Comparison of ENCODE assay signal across 1 cellular context in the genomic region with DNA sequence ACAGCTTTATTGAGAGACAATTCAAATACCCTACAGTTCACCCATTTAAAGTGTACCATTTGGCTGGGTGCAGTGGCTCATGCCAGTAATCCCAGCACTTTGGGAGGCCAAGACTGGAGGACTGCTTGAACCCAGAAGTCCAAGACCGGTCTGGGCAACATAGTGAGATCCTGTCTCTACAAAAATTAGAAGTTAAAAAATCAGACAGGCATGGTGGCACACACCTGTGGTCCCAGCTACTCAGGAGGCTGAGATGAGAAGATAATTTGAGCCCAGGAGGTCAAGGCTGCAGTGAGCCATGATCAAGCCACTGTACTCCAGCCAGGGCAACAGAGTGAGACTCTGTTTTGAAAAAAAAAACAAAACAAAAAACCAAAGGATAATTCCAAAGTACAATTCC.
TF ChIP-seq lines count a peak whose summit lies in the region.

No MANE protein-coding gene starts in this region.

TF ChIP-seq in HepG2, 621 proteins besides CTCF, POLR2A, EP300 and RAD21 (continued from another document):
- TF ChIP-seq, protein P1, sequence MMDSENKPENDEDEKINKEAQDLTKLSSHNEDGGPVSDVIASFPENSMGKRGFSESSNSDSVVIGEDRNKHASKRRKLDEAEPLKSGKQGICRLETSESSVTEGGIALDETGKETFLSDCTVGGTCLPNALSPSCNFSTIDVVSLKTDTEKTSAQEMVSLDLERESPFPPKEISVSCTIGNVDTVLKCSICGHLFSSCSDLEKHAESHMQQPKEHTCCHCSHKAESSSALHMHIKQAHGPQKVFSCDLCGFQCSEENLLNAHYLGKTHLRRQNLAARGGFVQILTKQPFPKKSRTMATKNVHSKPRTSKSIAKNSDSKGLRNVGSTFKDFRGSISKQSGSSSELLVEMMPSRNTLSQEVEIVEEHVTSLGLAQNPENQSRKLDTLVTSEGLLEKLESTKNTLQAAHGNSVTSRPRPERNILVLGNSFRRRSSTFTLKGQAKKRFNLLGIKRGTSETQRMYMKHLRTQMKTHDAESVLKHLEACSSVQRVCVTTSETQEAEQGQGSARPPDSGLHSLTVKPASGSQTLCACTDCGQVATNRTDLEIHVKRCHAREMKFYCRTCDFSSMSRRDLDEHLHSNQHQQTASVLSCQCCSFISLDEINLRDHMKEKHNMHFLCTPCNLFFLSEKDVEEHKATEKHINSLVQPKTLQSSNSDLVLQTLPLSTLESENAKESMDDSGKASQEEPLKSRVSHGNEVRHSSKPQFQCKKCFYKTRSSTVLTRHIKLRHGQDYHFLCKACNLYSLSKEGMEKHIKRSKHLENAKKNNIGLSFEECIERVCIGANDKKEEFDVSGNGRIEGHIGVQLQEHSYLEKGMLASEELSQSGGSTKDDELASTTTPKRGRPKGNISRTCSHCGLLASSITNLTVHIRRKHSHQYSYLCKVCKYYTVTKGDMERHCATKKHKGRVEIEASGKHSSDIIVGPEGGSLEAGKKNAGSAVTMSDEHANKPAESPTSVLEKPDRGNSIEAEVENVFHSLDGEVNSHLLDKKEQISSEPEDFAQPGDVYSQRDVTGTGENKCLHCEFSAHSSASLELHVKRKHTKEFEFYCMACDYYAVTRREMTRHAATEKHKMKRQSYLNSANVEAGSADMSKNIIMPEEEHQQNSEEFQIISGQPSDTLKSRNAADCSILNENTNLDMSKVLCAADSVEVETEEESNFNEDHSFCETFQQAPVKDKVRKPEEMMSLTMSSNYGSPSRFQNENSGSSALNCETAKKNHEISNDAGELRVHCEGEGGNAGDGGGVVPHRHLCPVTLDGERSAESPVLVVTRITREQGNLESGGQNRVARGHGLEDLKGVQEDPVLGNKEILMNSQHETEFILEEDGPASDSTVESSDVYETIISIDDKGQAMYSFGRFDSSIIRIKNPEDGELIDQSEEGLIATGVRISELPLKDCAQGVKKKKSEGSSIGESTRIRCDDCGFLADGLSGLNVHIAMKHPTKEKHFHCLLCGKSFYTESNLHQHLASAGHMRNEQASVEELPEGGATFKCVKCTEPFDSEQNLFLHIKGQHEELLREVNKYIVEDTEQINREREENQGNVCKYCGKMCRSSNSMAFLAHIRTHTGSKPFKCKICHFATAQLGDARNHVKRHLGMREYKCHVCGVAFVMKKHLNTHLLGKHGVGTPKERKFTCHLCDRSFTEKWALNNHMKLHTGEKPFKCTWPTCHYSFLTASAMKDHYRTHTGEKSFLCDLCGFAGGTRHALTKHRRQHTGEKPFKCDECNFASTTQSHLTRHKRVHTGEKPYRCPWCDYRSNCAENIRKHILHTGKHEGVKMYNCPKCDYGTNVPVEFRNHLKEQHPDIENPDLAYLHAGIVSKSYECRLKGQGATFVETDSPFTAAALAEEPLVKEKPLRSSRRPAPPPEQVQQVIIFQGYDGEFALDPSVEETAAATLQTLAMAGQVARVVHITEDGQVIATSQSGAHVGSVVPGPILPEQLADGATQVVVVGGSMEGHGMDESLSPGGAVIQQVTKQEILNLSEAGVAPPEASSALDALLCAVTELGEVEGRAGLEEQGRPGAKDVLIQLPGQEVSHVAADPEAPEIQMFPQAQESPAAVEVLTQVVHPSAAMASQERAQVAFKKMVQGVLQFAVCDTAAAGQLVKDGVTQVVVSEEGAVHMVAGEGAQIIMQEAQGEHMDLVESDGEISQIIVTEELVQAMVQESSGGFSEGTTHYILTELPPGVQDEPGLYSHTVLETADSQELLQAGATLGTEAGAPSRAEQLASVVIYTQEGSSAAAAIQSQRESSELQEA (CRISPR knock-in tag; IDR thresholded peaks at IDR 0.05; ENCODE audit: not compliant biosample characterization) = no peak
- TF ChIP-seq NFIC (IDR thresholded peaks at IDR 0.05; ENCODE audit: low read length) = no peak
- no peak for TF ChIP-seq RELA (CRISPR knock-in tag; IDR thresholded peaks at IDR 0.05)
- no peak for TF ChIP-seq SOX5 (CRISPR knock-in tag; IDR thresholded peaks at IDR 0.05; ENCODE audit: borderline replicate concordance)
- no peak for TF ChIP-seq RFX3 (CRISPR knock-in tag; IDR thresholded peaks at IDR 0.05)
- no peak for TF ChIP-seq ZBTB42 (CRISPR knock-in tag; IDR thresholded peaks at IDR 0.05)
- TF ChIP-seq, protein P2, sequence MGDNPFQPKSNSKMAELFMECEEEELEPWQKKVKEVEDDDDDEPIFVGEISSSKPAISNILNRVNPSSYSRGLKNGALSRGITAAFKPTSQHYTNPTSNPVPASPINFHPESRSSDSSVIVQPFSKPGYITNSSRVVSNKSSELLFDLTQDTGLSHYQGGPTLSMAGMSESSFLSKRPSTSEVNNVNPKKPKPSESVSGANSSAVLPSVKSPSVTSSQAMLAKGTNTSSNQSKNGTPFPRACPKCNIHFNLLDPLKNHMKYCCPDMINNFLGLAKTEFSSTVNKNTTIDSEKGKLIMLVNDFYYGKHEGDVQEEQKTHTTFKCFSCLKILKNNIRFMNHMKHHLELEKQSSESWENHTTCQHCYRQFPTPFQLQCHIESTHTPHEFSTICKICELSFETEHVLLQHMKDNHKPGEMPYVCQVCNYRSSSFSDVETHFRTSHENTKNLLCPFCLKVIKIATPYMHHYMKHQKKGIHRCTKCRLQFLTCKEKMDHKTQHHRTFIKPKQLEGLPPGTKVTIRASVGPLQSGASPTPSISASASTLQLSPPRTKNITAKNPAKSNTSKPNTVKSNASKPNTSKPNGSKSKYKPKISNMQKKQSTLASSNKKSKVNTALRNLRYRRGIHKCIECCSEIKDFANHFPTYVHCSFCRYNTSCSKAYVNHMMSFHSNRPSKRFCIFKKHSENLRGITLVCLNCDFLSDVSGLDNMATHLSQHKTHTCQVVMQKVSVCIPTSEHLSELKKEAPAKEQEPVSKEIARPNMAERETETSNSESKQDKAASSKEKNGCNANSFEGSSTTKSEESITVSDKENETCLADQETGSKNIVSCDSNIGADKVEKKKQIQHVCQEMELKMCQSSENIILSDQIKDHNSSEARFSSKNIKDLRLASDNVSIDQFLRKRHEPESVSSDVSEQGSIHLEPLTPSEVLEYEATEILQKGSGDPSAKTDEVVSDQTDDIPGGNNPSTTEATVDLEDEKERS (CRISPR knock-in tag; IDR thresholded peaks at IDR 0.05) = 0 out of 2 replicates have a peak, but pooled peaks have one; percentile 26
- no peak for TF ChIP-seq ZFP90 (CRISPR knock-in tag; IDR thresholded peaks at IDR 0.05; ENCODE audit: borderline replicate concordance)
- no peak for TF ChIP-seq TBX3 (IDR thresholded peaks at IDR 0.05; ENCODE audit: borderline replicate concordance)
- TF ChIP-seq ZNF75D (CRISPR knock-in tag; IDR thresholded peaks at IDR 0.05; ENCODE audit: borderline replicate concordance) = no peak
- TF ChIP-seq NAIF1 (CRISPR knock-in tag; IDR thresholded peaks at IDR 0.05; ENCODE audit: borderline replicate concordance) = 0 out of 2 replicates have a peak, but pooled peaks have one; percentile 28
- TF ChIP-seq MTF1 (CRISPR knock-in tag; IDR thresholded peaks at IDR 0.05) = no peak
- no peak for TF ChIP-seq ZNF234 (CRISPR knock-in tag; conservative IDR thresholded peaks at IDR 0.05)
- TF ChIP-seq ZNF782 (CRISPR knock-in tag; IDR thresholded peaks at IDR 0.05; ENCODE audit: borderline replicate concordance) = no peak
- no peak for TF ChIP-seq RAD51 (IDR thresholded peaks at IDR 0.05; ENCODE audit: borderline replicate concordance)
- TF ChIP-seq, protein P3, sequence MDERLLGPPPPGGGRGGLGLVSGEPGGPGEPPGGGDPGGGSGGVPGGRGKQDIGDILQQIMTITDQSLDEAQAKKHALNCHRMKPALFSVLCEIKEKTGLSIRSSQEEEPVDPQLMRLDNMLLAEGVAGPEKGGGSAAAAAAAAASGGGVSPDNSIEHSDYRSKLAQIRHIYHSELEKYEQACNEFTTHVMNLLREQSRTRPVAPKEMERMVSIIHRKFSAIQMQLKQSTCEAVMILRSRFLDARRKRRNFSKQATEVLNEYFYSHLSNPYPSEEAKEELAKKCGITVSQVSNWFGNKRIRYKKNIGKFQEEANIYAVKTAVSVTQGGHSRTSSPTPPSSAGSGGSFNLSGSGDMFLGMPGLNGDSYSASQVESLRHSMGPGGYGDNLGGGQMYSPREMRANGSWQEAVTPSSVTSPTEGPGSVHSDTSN (CRISPR knock-in tag; IDR thresholded peaks at IDR 0.05) = no peak
- no peak for TF ChIP-seq ADNP (CRISPR knock-in tag; IDR thresholded peaks at IDR 0.05)
- no peak for TF ChIP-seq ELF1 (CRISPR knock-in tag; IDR thresholded peaks at IDR 0.05)
- TF ChIP-seq BRCA1 (CRISPR knock-in tag; IDR thresholded peaks at IDR 0.05) = no peak
- TF ChIP-seq, protein P4, sequence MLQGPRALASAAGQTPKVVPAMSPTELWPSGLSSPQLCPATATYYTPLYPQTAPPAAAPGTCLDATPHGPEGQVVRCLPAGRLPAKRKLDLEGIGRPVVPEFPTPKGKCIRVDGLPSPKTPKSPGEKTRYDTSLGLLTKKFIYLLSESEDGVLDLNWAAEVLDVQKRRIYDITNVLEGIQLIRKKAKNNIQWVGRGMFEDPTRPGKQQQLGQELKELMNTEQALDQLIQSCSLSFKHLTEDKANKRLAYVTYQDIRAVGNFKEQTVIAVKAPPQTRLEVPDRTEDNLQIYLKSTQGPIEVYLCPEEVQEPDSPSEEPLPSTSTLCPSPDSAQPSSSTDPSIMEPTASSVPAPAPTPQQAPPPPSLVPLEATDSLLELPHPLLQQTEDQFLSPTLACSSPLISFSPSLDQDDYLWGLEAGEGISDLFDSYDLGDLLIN (CRISPR knock-in tag; IDR thresholded peaks at IDR 0.05; ENCODE audit: borderline replicate concordance) = no peak
- TF ChIP-seq, protein P5, sequence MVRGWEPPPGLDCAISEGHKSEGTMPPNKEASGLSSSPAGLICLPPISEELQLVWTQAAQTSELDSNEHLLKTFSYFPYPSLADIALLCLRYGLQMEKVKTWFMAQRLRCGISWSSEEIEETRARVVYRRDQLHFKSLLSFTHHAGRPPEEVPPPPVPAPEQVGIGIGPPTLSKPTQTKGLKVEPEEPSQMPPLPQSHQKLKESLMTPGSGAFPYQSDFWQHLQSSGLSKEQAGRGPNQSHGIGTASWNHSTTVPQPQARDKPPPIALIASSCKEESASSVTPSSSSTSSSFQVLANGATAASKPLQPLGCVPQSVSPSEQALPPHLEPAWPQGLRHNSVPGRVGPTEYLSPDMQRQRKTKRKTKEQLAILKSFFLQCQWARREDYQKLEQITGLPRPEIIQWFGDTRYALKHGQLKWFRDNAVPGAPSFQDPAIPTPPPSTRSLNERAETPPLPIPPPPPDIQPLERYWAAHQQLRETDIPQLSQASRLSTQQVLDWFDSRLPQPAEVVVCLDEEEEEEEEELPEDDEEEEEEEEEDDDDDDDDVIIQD (CRISPR knock-in tag; IDR thresholded peaks at IDR 0.05; ENCODE audit: low read depth) = no peak
- peak; percentile 80; the same call in 1 of the 2 replicates for TF ChIP-seq ZNF460 (CRISPR knock-in tag; IDR thresholded peaks at IDR 0.05; ENCODE audit: borderline replicate concordance)
- TF ChIP-seq CEBPG (CRISPR knock-in tag; IDR thresholded peaks at IDR 0.05) = no peak
- TF ChIP-seq, protein P6, sequence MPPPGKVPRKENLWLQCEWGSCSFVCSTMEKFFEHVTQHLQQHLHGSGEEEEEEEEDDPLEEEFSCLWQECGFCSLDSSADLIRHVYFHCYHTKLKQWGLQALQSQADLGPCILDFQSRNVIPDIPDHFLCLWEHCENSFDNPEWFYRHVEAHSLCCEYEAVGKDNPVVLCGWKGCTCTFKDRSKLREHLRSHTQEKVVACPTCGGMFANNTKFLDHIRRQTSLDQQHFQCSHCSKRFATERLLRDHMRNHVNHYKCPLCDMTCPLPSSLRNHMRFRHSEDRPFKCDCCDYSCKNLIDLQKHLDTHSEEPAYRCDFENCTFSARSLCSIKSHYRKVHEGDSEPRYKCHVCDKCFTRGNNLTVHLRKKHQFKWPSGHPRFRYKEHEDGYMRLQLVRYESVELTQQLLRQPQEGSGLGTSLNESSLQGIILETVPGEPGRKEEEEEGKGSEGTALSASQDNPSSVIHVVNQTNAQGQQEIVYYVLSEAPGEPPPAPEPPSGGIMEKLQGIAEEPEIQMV (CRISPR knock-in tag; IDR thresholded peaks at IDR 0.05; ENCODE audit: low read depth) = no peak
- TF ChIP-seq SRSF4 (IDR thresholded peaks at IDR 0.05; ENCODE audit: low read depth, low read length, poor library complexity, severe bottlenecking) = no peak
- no peak for TF ChIP-seq ZNF138 (CRISPR knock-in tag; IDR thresholded peaks at IDR 0.05; ENCODE audit: low read depth)
- TF ChIP-seq NFE2 (CRISPR knock-in tag; IDR thresholded peaks at IDR 0.05) = no peak
